ENCODE assay signal across 17 cellular contexts in genomic region chr9:110580850-110581249, GRCh38. TPM values are rescaled to one million over a fixed set of nuclear protein-coding genes. Genes with fewer than 3 reads are reported as not detected.
DNase-seq lines count a peak whose midpoint lies in the region; ATAC-seq and TF ChIP-seq lines count a peak whose summit lies in the region.
"Had no signal": no experiment of that assay in that cellular context is flagged by ENCODE, and none has a peak within 500 bp of the region (broad histone marks: within the 10 kb centered on the region; RNA-seq: fewer than 3 reads in every experiment).

No MANE protein-coding gene starts in this region.

- peaks cover 17% of the 10 kb centered on the region for H3K4me1 Mint-ChIP-seq in nephron progenitor cell
- H3K4me1 Mint-ChIP-seq: activated CD4-positive, alpha-beta memory T cell treated with anti-CD3 and anti-CD28 coated beads, Interleukin-2, amount 10 ng/mL, durations not matched to agents 7 days and 5 days had no signal

- H3K4me1 ChIP-seq in RWPE2 (ENCODE audit: insufficient read depth, poor library complexity, severe bottlenecking) (peaks cover 26% of the 10 kb centered on the region), uterus (no peaks in the 10 kb centered on the region)

- H3K9me3 Mint-ChIP-seq in nephron progenitor cell: peaks cover 35% of the 10 kb centered on the region
- H3K9me3 Mint-ChIP-seq: activated CD4-positive, alpha-beta memory T cell treated with anti-CD3 and anti-CD28 coated beads, Interleukin-2, amount 10 ng/mL, durations not matched to agents 7 days and 5 days; activated T-helper 1 cell treated with anti-CD3 and anti-CD28 coated beads, Interleukin-12 subunit alpha, Interleukin-12 subunit beta, Interleukin-2, Interleukin-4 antibody, amounts not matched to agents 30 ng/mL and 10 ng/mL and 1 ng/mL, durations not matched to agents 14 hours and 24 hours and 36 hours had no signal

- TF ChIP-seq CTCF in AG10803 (conservative IDR thresholded peaks at IDR 0.05; ENCODE audit: low read length) (no peak), RWPE2 (IDR thresholded peaks at IDR 0.05; ENCODE audit: poor library complexity, severe bottlenecking) (no peak), fibroblast of mammary gland (conservative IDR thresholded peaks at IDR 0.05; ENCODE audit: control insufficient read depth, insufficient read depth, low read depth, low read length) (no peak), nephron progenitor cell (IDR thresholded peaks at IDR 0.05) (no peak), uterus (IDR thresholded peaks at IDR 0.05) (no peak)

- TF ChIP-seq POLR2A in uterus (IDR thresholded peaks at IDR 0.05): no peak

- H3K36me3 ChIP-seq in RWPE2 (ENCODE audit: low read depth) (no peaks in the 10 kb centered on the region), uterus (no peaks in the 10 kb centered on the region)
- H3K36me3 ChIP-seq: vagina had no signal

- H3K4me3 ChIP-seq in AG10803 (ENCODE audit: low read length) (peak overlapping the region; percentile 82), RWPE2 (ENCODE audit: severe bottlenecking) (no peak overlapping the region), fibroblast of mammary gland (ENCODE audit: control insufficient read depth, low read depth, low read length) (no peak overlapping the region), uterus (no peak overlapping the region)
- H3K4me3 ChIP-seq: lung had no signal

- H3K27me3 Mint-ChIP-seq in nephron progenitor cell (ENCODE audit: low read depth, poor library complexity): peaks cover 70% of the 10 kb centered on the region

- DNase-seq in AG10803 (ENCODE audit: low read depth): peak; percentile 71
- peak; percentile 49 for DNase-seq in RWPE2 (ENCODE audit: low spot score)
- peak; percentile 43 for DNase-seq in fibroblast of mammary gland (ENCODE audit: low read depth)
- DNase-seq in nephron progenitor cell: no peak
- DNase-seq in uterus: no peak
- DNase-seq in stimulated activated CD8-positive, alpha-beta memory T cell treated with anti-CD3 and anti-CD28 coated beads, Interleukin-4, amount 100 ng/mL, for 48 hours: no peak
- no peak for DNase-seq in stimulated activated naive CD8-positive, alpha-beta T cell treated with anti-CD3 and anti-CD28 coated beads, Interleukin-15, Interleukin-2, amounts not matched to agents 100 U/mL and 50 U/mL, for 24 hours
- DNase-seq: activated CD4-positive, alpha-beta memory T cell treated with anti-CD3 and anti-CD28 coated beads, Interleukin-2, amount 10 ng/mL, durations not matched to agents 7 days and 5 days; COR-L47; NCI-H2029; NCI-H526 treated with DMSO at 0.1 percent for 48 hours had no signal

- H3K9me3 ChIP-seq in RWPE2 (ENCODE audit: severe bottlenecking) (no peaks in the 10 kb centered on the region), uterus (no peaks in the 10 kb centered on the region)
- H3K9me3 ChIP-seq: vagina had no signal

- ATAC-seq in RWPE2 (ENCODE audit: low read depth) (peak; percentile 83), GM19463 (IDR thresholded peaks at IDR 0.05; ENCODE audit: unreplicated experiment) (no peak)
- ATAC-seq in stimulated activated naive CD8-positive, alpha-beta T cell treated with anti-CD3 and anti-CD28 coated beads, Interleukin-15, Interleukin-2, amounts not matched to agents 100 U/mL and 50 U/mL, for 24 hours: no peak
- ATAC-seq: Panc1; stimulated activated memory B cell treated with anti-CD40 and anti-IgM and Interleukin-4, amounts not matched to agents 10 μg/mL and 1 μg/mL and 100 μg/mL, for 72 hours had no signal

- peak overlapping the region; percentile 65 for H3K27ac ChIP-seq in RWPE2 (ENCODE audit: poor library complexity, severe bottlenecking)
- peak overlapping the region in 1 of 2 donors; percentile 85 for H3K27ac ChIP-seq in uterus

- H3K36me3 Mint-ChIP-seq in nephron progenitor cell (ENCODE audit: low read depth): peaks cover 6% of the 10 kb centered on the region
- H3K36me3 Mint-ChIP-seq: stimulated activated memory B cell treated with anti-CD40 and anti-IgM and Interleukin-4, amounts not matched to agents 10 μg/mL and 1 μg/mL and 100 μg/mL, for 72 hours had no signal

- intact Hi-C loops in uterus (cut with DNase I; ENCODE audit: low total_unique reads): no loop called here

- H3K27me3 ChIP-seq in RWPE2 (ENCODE audit: insufficient read depth, poor library complexity, severe bottlenecking) (no peaks in the 10 kb centered on the region), uterus (peaks cover 0 to 14% of the 10 kb centered on the region in 2 donors)
- H3K27me3 ChIP-seq: vagina had no signal

- H3K4me3 Mint-ChIP-seq in nephron progenitor cell: peak overlapping the region; percentile 48
- H3K4me3 Mint-ChIP-seq: activated CD4-positive, alpha-beta memory T cell treated with anti-CD3 and anti-CD28 coated beads, Interleukin-2, amount 10 ng/mL, durations not matched to agents 7 days and 5 days; activated T-helper 1 cell treated with anti-CD3 and anti-CD28 coated beads, Interleukin-12 subunit alpha, Interleukin-12 subunit beta, Interleukin-2, Interleukin-4 antibody, amounts not matched to agents 30 ng/mL and 10 ng/mL and 1 ng/mL, durations not matched to agents 14 hours and 24 hours and 36 hours; stimulated activated memory B cell treated with anti-CD40 and anti-IgM and Interleukin-4, amounts not matched to agents 10 μg/mL and 1 μg/mL and 100 μg/mL, for 72 hours had no signal

- H3K27ac Mint-ChIP-seq in nephron progenitor cell: no peak overlapping the region
- H3K27ac Mint-ChIP-seq: activated CD4-positive, alpha-beta memory T cell treated with anti-CD3 and anti-CD28 coated beads, Interleukin-2, amount 10 ng/mL, durations not matched to agents 7 days and 5 days; activated T-helper 1 cell treated with anti-CD3 and anti-CD28 coated beads, Interleukin-12 subunit alpha, Interleukin-12 subunit beta, Interleukin-2, Interleukin-4 antibody, amounts not matched to agents 30 ng/mL and 10 ng/mL and 1 ng/mL, durations not matched to agents 14 hours and 24 hours and 36 hours; stimulated activated memory B cell treated with anti-CD40 and anti-IgM and Interleukin-4, amounts not matched to agents 10 μg/mL and 1 μg/mL and 100 μg/mL, for 72 hours had no signal

RNA-seq across cellular contexts. Expression of gene SVEP1, which starts 1.3 kb away (rescaled TPM):
- total RNA-seq in uterus: 10 to 100 TPM; 47.9 to 63.5 (median 58.0) TPM
- total RNA-seq: activated CD4-positive, alpha-beta memory T cell treated with anti-CD3 and anti-CD28 coated beads, Interleukin-2, amount 10 ng/mL, durations not matched to agents 7 days and 5 days; activated T-helper 1 cell treated with anti-CD3 and anti-CD28 coated beads, Interleukin-12 subunit alpha, Interleukin-12 subunit beta, Interleukin-2, Interleukin-4 antibody, amounts not matched to agents 30 ng/mL and 10 ng/mL and 1 ng/mL, durations not matched to agents 14 hours and 24 hours and 36 hours had no signal

Comparison
In these comparisons a context has a peak if more than half of its experiments do, and no peak if none do; other contexts are left out.
1. DNase-seq: peak in AG10803 (single experiment), RWPE2 (single experiment) and fibroblast of mammary gland (single experiment); none in nephron progenitor cell (single experiment), uterus (0 of 2), stimulated activated CD8-positive, alpha-beta memory T cell treated with anti-CD3 and anti-CD28 coated beads, Interleukin-4, amount 100 ng/mL, for 48 hours (single experiment) and stimulated activated naive CD8-positive, alpha-beta T cell treated with anti-CD3 and anti-CD28 coated beads, Interleukin-15, Interleukin-2, amounts not matched to agents 100 U/mL and 50 U/mL, for 24 hours (single experiment).